18 cellular contexts compared by ENCODE assay signal in genomic region chr11:67157691-67158090, GRCh38. TPM values are rescaled to one million over a fixed set of nuclear protein-coding genes. Genes with fewer than 3 reads are reported as not detected.
A peak's percentile ranks its signal among the peaks of the same experiment; 100 is the strongest.
DNase-seq lines count a peak whose midpoint lies in the region; ATAC-seq and TF ChIP-seq lines count a peak whose summit lies in the region.
"Had no signal": no experiment of that assay in that cellular context is flagged by ENCODE, and none has a peak within 500 bp of the region (broad histone marks: within the 10 kb centered on the region; RNA-seq: fewer than 3 reads in every experiment).

No MANE protein-coding gene starts in this region.

- H3K4me3 ChIP-seq in CD8-positive, alpha-beta T cell (ENCODE audit: low read depth, low read length): no peak overlapping the region
- no peak overlapping the region for H3K4me3 ChIP-seq in epithelial cell of esophagus (ENCODE audit: low read length)
- H3K4me3 ChIP-seq: BLaER1 treated with 17β-estradiol and CSF1 and Interleukin-3, amounts not matched to agents 10 nM and 100 nM had no signal

- CTCF ChIA-PET in CD8-positive, alpha-beta T cell (lab: Charles Lee): interaction anchor here (0.6 to 1.8 kb wide), 3 partner anchors 21 to 691 kb away, joined by 3 to 4 read pairs (median 3); no protein-coding TSS in a partner anchor
- CTCF ChIA-PET in activated CD4-positive, alpha-beta memory T cell treated with anti-CD3 and anti-CD28 coated beads for 36 hours (lab: Charles Lee): interaction anchor here (0.6 to 0.9 kb wide), 3 partner anchors 10 to 159 kb away, joined by 3 to 4 read pairs (median 3); no protein-coding TSS in a partner anchor

- H3K27me3 Mint-ChIP-seq in CD8-positive, alpha-beta T cell (ENCODE audit: low read depth): no peaks in the 10 kb centered on the region
- H3K27me3 Mint-ChIP-seq in HFFc6 (ENCODE audit: insufficient read depth) (no peaks in the 10 kb centered on the region), nephron (ENCODE audit: low read depth) (no peaks in the 10 kb centered on the region)
- no peaks in the 10 kb centered on the region for H3K27me3 Mint-ChIP-seq in activated CD4-positive, alpha-beta memory T cell treated with anti-CD3 and anti-CD28 coated beads for 36 hours

- no peak for ATAC-seq in CD8-positive, alpha-beta T cell

- H3K4me3 Mint-ChIP-seq in CD8-positive, alpha-beta T cell: no peak overlapping the region
- H3K4me3 Mint-ChIP-seq in HFFc6 (no peak overlapping the region), nephron (no peak overlapping the region)
- no peak overlapping the region for H3K4me3 Mint-ChIP-seq in activated CD4-positive, alpha-beta memory T cell treated with anti-CD3 and anti-CD28 coated beads for 36 hours

- peaks cover 44% of the 10 kb centered on the region for H3K36me3 Mint-ChIP-seq in CD8-positive, alpha-beta T cell
- H3K36me3 Mint-ChIP-seq in HFFc6 (ENCODE audit: low read depth): peaks cover 6% of the 10 kb centered on the region; the same call in 1 of the 2 replicates
- H3K36me3 Mint-ChIP-seq in nephron (ENCODE audit: low read depth): peaks cover 29% of the 10 kb centered on the region
- H3K36me3 Mint-ChIP-seq in activated CD4-positive, alpha-beta memory T cell treated with anti-CD3 and anti-CD28 coated beads for 36 hours: no peaks in the 10 kb centered on the region

- no peaks in the 10 kb centered on the region for H3K27me3 ChIP-seq in CD8-positive, alpha-beta T cell (ENCODE audit: insufficient read depth, low read length)
- H3K27me3 ChIP-seq: BLaER1 treated with 17β-estradiol and CSF1 and Interleukin-3, amounts not matched to agents 10 nM and 100 nM had no signal

- POLR2A ChIA-PET in CD8-positive, alpha-beta T cell (lab: Charles Lee): no interaction called here
- POLR2A ChIA-PET in activated CD4-positive, alpha-beta memory T cell treated with anti-CD3 and anti-CD28 coated beads for 36 hours (lab: Charles Lee): interaction anchor here (0.6 kb wide), 1 partner anchor 169 kb away, joined by 4 read pairs; no protein-coding TSS in a partner anchor

- intact Hi-C loops in CD8-positive, alpha-beta T cell (cut with DNase I, micrococcal nuclease): no loop called here
- intact Hi-C loops in activated CD4-positive, alpha-beta memory T cell treated with anti-CD3 and anti-CD28 coated beads for 36 hours (cut with micrococcal nuclease): no loop called here

- no peak for TF ChIP-seq CTCF in CD8-positive, alpha-beta T cell (IDR thresholded peaks at IDR 0.05)
- TF ChIP-seq CTCF in HFFc6 (IDR thresholded peaks at IDR 0.05) (no peak), epithelial cell of esophagus (IDR thresholded peaks at IDR 0.05; ENCODE audit: insufficient read depth, low read depth, low read length, missing control alignments) (no peak), nephron (IDR thresholded peaks at IDR 0.05; ENCODE audit: unreplicated experiment in 3 of 3) (no peak)

- H3K9me3 ChIP-seq in CD8-positive, alpha-beta T cell (ENCODE audit: low read length): no peaks in the 10 kb centered on the region

- H3K9me3 Mint-ChIP-seq in CD8-positive, alpha-beta T cell: no peaks in the 10 kb centered on the region
- H3K9me3 Mint-ChIP-seq in HFFc6 (no peaks in the 10 kb centered on the region), nephron (no peaks in the 10 kb centered on the region)
- H3K9me3 Mint-ChIP-seq in activated CD4-positive, alpha-beta memory T cell treated with anti-CD3 and anti-CD28 coated beads for 36 hours: no peaks in the 10 kb centered on the region

- H3K27ac ChIP-seq in CD8-positive, alpha-beta T cell (ENCODE audit: low read depth, low read length): no peak overlapping the region
- H3K27ac ChIP-seq: BLaER1 treated with 17β-estradiol and CSF1 and Interleukin-3, amounts not matched to agents 10 nM and 100 nM had no signal

- peaks cover 3% of the 10 kb centered on the region for H3K36me3 ChIP-seq in CD8-positive, alpha-beta T cell (ENCODE audit: insufficient read depth, low read length)

- H3K27ac Mint-ChIP-seq in CD8-positive, alpha-beta T cell: peak overlapping the region; percentile 66
- peak overlapping the region; percentile 39; the same call in 1 of the 2 replicates for H3K27ac Mint-ChIP-seq in HFFc6
- peak overlapping the region; percentile 60 to 87 (median 84) for H3K27ac Mint-ChIP-seq in nephron
- no peak overlapping the region for H3K27ac Mint-ChIP-seq in activated CD4-positive, alpha-beta memory T cell treated with anti-CD3 and anti-CD28 coated beads for 36 hours

- peaks cover 6% of the 10 kb centered on the region for H3K4me1 ChIP-seq in CD8-positive, alpha-beta T cell (ENCODE audit: insufficient read depth, low read length)

- peaks cover 40% of the 10 kb centered on the region for H3K4me1 Mint-ChIP-seq in CD8-positive, alpha-beta T cell (ENCODE audit: low read depth)
- peaks cover 44% of the 10 kb centered on the region for H3K4me1 Mint-ChIP-seq in HFFc6 (ENCODE audit: low read depth)
- H3K4me1 Mint-ChIP-seq in nephron: peaks cover 31% of the 10 kb centered on the region
- H3K4me1 Mint-ChIP-seq in activated CD4-positive, alpha-beta memory T cell treated with anti-CD3 and anti-CD28 coated beads for 36 hours (ENCODE audit: low read depth): peaks cover 35% of the 10 kb centered on the region

- DNase-seq in CD8-positive, alpha-beta T cell: no peak
- DNase-seq in HFFc6 (no peak), epithelial cell of esophagus (ENCODE audit: low read depth) (peak; percentile 14), NCI-H187 (lab: John Stamatoyannopoulos, UW) (no peak)
- no peak for DNase-seq in activated naive CD4-positive, alpha-beta T cell (lab: John Stamatoyannopoulos, UW)
- DNase-seq in activated CD4-positive, alpha-beta memory T cell treated with anti-CD3 and anti-CD28 coated beads for 36 hours: no peak
- DNase-seq: ACHN, DMS53, H7, KG1, NCI-H1092, NCI-H1436 treated with DMSO at 0.1 percent for 48 hours, NCI-H2029, NCI-H2227 treated with DMSO at 0.1 percent for 48 hours, NCI-H510A treated with DMSO at 0.1 percent for 48 hours, NCI-H748 treated with DMSO at 0.1 percent for 48 hours had no signal

RNA-seq across cellular contexts. Expression of gene KDM2A, which starts 38.6 kb away (rescaled TPM):
- total RNA-seq in CD8-positive, alpha-beta T cell: 100 to 1,000 TPM; 412 to 431 TPM
- 10 to 100 TPM; 46.1 to 55.0 (median 49.7) TPM for total RNA-seq in HFFc6 (2021; fragmentation: NEBNext Ultra II Directional; extraction: Animal tissue kit (Norgen Biotek cat#: 25700))
- total RNA-seq in activated CD4-positive, alpha-beta memory T cell treated with anti-CD3 and anti-CD28 coated beads for 36 hours: 10 to 100 TPM; 65.1 to 69.6 TPM

Comparison
In these comparisons a context has a peak if more than half of its experiments do, and no peak if none do; other contexts are left out.
1. RNA of gene KDM2A, which starts 38.6 kb away (total RNA-seq): 412 to 431 TPM in CD8-positive, alpha-beta T cell; 65.1 to 69.6 TPM in activated CD4-positive, alpha-beta memory T cell treated with anti-CD3 and anti-CD28 coated beads for 36 hours and 46.1 to 55.0 TPM in HFFc6; every median in the first group is over 4 times any median in the second.